ENCODE assay signal across 23 cellular contexts in the genomic region with DNA sequence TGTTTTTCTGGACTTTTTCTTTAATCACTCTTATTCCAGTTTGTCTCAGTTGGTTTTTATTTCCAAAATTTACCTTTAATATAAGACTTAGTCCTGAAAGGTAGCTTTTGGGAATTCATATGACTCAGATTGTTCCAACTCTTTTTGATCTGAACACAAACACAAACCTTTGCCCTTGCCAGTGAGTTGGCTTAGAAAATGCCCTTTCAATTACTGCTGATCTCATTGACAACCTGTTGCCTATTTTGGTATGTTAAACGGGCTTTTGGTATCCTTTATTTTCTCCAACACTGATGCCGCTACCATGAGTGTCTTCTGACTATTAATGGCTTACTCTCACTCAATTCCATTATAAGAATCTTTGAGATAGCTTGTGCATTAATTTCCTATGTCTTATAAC.
"Had no signal": no experiment of that assay in that cellular context is flagged by ENCODE, and none has a peak within 500 bp of the region (broad histone marks: within the 10 kb centered on the region; RNA-seq: fewer than 3 reads in every experiment).

No MANE protein-coding gene starts in this region.

- H3K36me3 ChIP-seq: colonic mucosa, esophagus squamous epithelium, neutrophil, prostate gland, thyroid gland, vagina had no signal

- H3K9me3 ChIP-seq: colonic mucosa, esophagus squamous epithelium, neutrophil, prostate gland, thyroid gland, vagina had no signal

- H3K4me3 ChIP-seq: colonic mucosa, esophagus squamous epithelium, lung, prostate gland, skin epidermis, thyroid gland, vagina had no signal

- DNase-seq: colonic mucosa; effector memory CD8-positive, alpha-beta T cell; erythroblast; esophagus squamous epithelium; foreskin melanocyte; glutamatergic neuron; hypothalamus; immature natural killer cell; islet precursor cell; kidney glomerular epithelial cell; natural killer cell; right cardiac atrium; stimulated activated CD4-positive, alpha-beta T cell treated with anti-CD3 and anti-CD28 coated beads, Interleukin-15, amount 100 ng/mL, for 24 hours; stimulated activated CD4-positive, alpha-beta T cell treated with anti-CD3 and anti-CD28 coated beads, Interleukin-2, amount 100 ng/mL, for 48 hours; stimulated activated naive B cell treated with anti-CD40 and anti-IgM and Interleukin-4, amounts not matched to agents 10 μg/mL and 1 μg/mL and 100 μg/mL, for 72 hours; stimulated activated naive CD8-positive, alpha-beta T cell treated with anti-CD3 and anti-CD28 coated beads, Interleukin-15, amount 100 ng/mL, for 72 hours; thyroid gland; trophoblast cell had no signal

- ATAC-seq: effector memory CD8-positive, alpha-beta T cell; natural killer cell; right cardiac atrium; stimulated activated naive B cell treated with anti-CD40 and anti-IgM and Interleukin-4, amounts not matched to agents 10 μg/mL and 1 μg/mL and 100 μg/mL, for 72 hours; stimulated activated naive CD8-positive, alpha-beta T cell treated with anti-CD3 and anti-CD28 coated beads, Interleukin-15, amount 100 ng/mL, for 72 hours had no signal

- H3K27ac ChIP-seq: colonic mucosa, esophagus squamous epithelium, neutrophil, prostate gland, skin epidermis, thyroid gland, vagina had no signal

- H3K27me3 ChIP-seq: colonic mucosa, esophagus squamous epithelium, neutrophil, thyroid gland, vagina had no signal

- H3K4me1 ChIP-seq: colonic mucosa, prostate gland, vagina had no signal
